16 cellular contexts compared by ENCODE assay signal in the genomic region with DNA sequence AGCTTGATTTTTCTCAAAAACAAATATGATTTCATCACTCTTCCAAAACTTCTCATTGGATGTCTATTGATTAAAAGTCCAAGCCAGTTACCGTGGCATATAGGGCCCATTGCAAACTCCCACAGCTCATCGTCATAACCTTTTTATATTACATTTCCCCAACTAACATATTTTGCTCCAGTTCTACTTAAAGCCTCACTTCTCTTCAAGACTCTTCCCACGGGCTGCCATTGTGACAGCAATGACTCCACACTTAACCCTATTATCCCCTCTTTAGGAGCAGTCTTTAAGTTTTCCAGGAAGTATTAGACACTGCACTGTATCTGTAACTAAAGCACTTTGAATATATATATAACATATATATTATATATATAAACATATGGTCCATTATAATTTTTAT. TPM values are rescaled to one million over a fixed set of nuclear protein-coding genes. Genes with fewer than 3 reads are reported as not detected.
A peak's percentile ranks its signal among the peaks of the same experiment; 100 is the strongest.
DNase-seq lines count a peak whose midpoint lies in the region; ATAC-seq and TF ChIP-seq lines count a peak whose summit lies in the region.
"Had no signal": no experiment of that assay in that cellular context is flagged by ENCODE, and none has a peak within 500 bp of the region (broad histone marks: within the 10 kb centered on the region; RNA-seq: fewer than 3 reads in every experiment).

No MANE protein-coding gene starts in this region.

- peak overlapping the region; percentile 5 to 76 (median 55) for H3K27ac ChIP-seq in spleen
- H3K27ac ChIP-seq in right lobe of liver: no peak overlapping the region
- H3K27ac ChIP-seq: SJCRH30, uterus had no signal

- H3K36me3 Mint-ChIP-seq in activated T-cell treated with anti-CD3 and anti-CD28 coated beads, Interleukin-2, amount 50 U/mL, for 24 hours (ENCODE audit: low read depth): no peaks in the 10 kb centered on the region
- no peaks in the 10 kb centered on the region for H3K36me3 Mint-ChIP-seq in activated T-cell treated with anti-CD3 and anti-CD28 coated beads, Interleukin-2, amount 50 U/mL, for 4 hours (ENCODE audit: insufficient read depth)
- H3K36me3 Mint-ChIP-seq in activated CD4-positive, alpha-beta memory T cell treated with anti-CD3 and anti-CD28 coated beads, Interleukin-2, amount 10 ng/mL, durations not matched to agents 7 days and 5 days (ENCODE audit: low read depth): peaks cover 7% of the 10 kb centered on the region

- peak overlapping the region; percentile 80 for H3K27ac Mint-ChIP-seq in activated T-cell treated with anti-CD3 and anti-CD28 coated beads, Interleukin-2, amount 50 U/mL, for 24 hours
- H3K27ac Mint-ChIP-seq in activated CD4-positive, alpha-beta memory T cell treated with anti-CD3 and anti-CD28 coated beads, Interleukin-2, amount 10 ng/mL, durations not matched to agents 7 days and 5 days: peak overlapping the region; percentile 4

- H3K4me3 ChIP-seq in spleen (no peak overlapping the region), right lobe of liver (no peak overlapping the region)
- H3K4me3 ChIP-seq: left lung, SJCRH30, uterus had no signal

- H3K4me1 ChIP-seq in spleen (peaks cover 18 to 75% (median 46%) of the 10 kb centered on the region in 6 donors), right lobe of liver (no peaks in the 10 kb centered on the region)
- H3K4me1 ChIP-seq: SJCRH30, uterus had no signal

- POLR2A ChIA-PET in activated CD4-positive, alpha-beta memory T cell treated with anti-CD3 and anti-CD28 coated beads, Interleukin-2, amount 10 ng/mL, durations not matched to agents 7 days and 5 days (lab: Charles Lee): interaction anchor here (1.3 to 1.9 kb wide), 4 partner anchors 40 to 85 kb away, joined by 3 to 13 read pairs (median 10); a partner anchor contains a TSS

- H3K36me3 ChIP-seq in spleen: no peaks in the 10 kb centered on the region
- no peaks in the 10 kb centered on the region for H3K36me3 ChIP-seq in right lobe of liver
- H3K36me3 ChIP-seq: left lung, SJCRH30, uterus had no signal

- no peak for TF ChIP-seq POLR2A in spleen (IDR thresholded peaks at IDR 0.05)
- no peak for TF ChIP-seq POLR2A in right lobe of liver (IDR thresholded peaks at IDR 0.05)

- ATAC-seq in activated T-cell treated with anti-CD3 and anti-CD28 coated beads, Interleukin-2, amount 50 U/mL, for 4 hours: no peak
- ATAC-seq in HG02884 (IDR thresholded peaks at IDR 0.05; ENCODE audit: unreplicated experiment) (peak; percentile 12), right lobe of liver (no peak), SK-N-SH treated with all-trans-retinoic acid at 6 μM for 48 hours (no peak)

- H3K9me3 ChIP-seq in spleen: no peaks in the 10 kb centered on the region
- no peaks in the 10 kb centered on the region for H3K9me3 ChIP-seq in right lobe of liver
- H3K9me3 ChIP-seq: left lung, SJCRH30, uterus had no signal

- H3K27me3 ChIP-seq in spleen (replicated peaks in 1 of 7) (no peaks in the 10 kb centered on the region), right lobe of liver (no peaks in the 10 kb centered on the region)
- H3K27me3 ChIP-seq: left lung, SJCRH30, uterus had no signal

- peaks cover 63% of the 10 kb centered on the region for H3K4me1 Mint-ChIP-seq in activated T-cell treated with anti-CD3 and anti-CD28 coated beads, Interleukin-2, amount 50 U/mL, for 24 hours (ENCODE audit: low read depth)
- peaks cover 52% of the 10 kb centered on the region for H3K4me1 Mint-ChIP-seq in activated T-cell treated with anti-CD3 and anti-CD28 coated beads, Interleukin-2, amount 50 U/mL, for 4 hours (ENCODE audit: low read depth)
- peaks cover 54% of the 10 kb centered on the region for H3K4me1 Mint-ChIP-seq in activated CD4-positive, alpha-beta memory T cell treated with anti-CD3 and anti-CD28 coated beads, Interleukin-2, amount 10 ng/mL, durations not matched to agents 7 days and 5 days

- no peak for TF ChIP-seq CTCF in spleen (IDR thresholded peaks at IDR 0.05 in 8 of 11, conservative IDR thresholded peaks at IDR 0.05 in 3 of 11)
- TF ChIP-seq CTCF in right lobe of liver (IDR thresholded peaks at IDR 0.05): no peak

- intact Hi-C loops in spleen (cut with DNase I; ENCODE audit: low total_unique reads) (no loop called here), right lobe of liver (cut with DNase I) (no loop called here)

- no peaks in the 10 kb centered on the region for H3K27me3 Mint-ChIP-seq in activated T-cell treated with anti-CD3 and anti-CD28 coated beads, Interleukin-2, amount 50 U/mL, for 24 hours
- H3K27me3 Mint-ChIP-seq in activated T-cell treated with anti-CD3 and anti-CD28 coated beads, Interleukin-2, amount 50 U/mL, for 4 hours (ENCODE audit: low read depth): no peaks in the 10 kb centered on the region
- H3K27me3 Mint-ChIP-seq in activated CD4-positive, alpha-beta memory T cell treated with anti-CD3 and anti-CD28 coated beads, Interleukin-2, amount 10 ng/mL, durations not matched to agents 7 days and 5 days: peaks cover 2% of the 10 kb centered on the region

- DNase-seq in activated T-cell treated with anti-CD3 and anti-CD28 coated beads, Interleukin-2, amount 50 U/mL, for 24 hours: no peak
- no peak for DNase-seq in activated T-cell treated with anti-CD3 and anti-CD28 coated beads, Interleukin-2, amount 50 U/mL, for 4 hours
- DNase-seq in activated CD4-positive, alpha-beta memory T cell treated with anti-CD3 and anti-CD28 coated beads, Interleukin-2, amount 10 ng/mL, durations not matched to agents 7 days and 5 days: no peak
- DNase-seq in spleen (no peak), right lobe of liver (no peak), cerebellar nuclear complex (lab: John Stamatoyannopoulos, UW) (no peak)
- DNase-seq: foreskin fibroblast, left lung, NCI-H187 treated with DMSO at 0.1 percent for 48 hours, NCI-H446 treated with DMSO at 0.1 percent for 48 hours, posterior cingulate gyrus, SJCRH30, uterus had no signal

- CTCF ChIA-PET in activated CD4-positive, alpha-beta memory T cell treated with anti-CD3 and anti-CD28 coated beads, Interleukin-2, amount 10 ng/mL, durations not matched to agents 7 days and 5 days (lab: Charles Lee): interaction anchor here (1.1 to 2.3 kb wide), 5 partner anchors 40 to 84 kb away, joined by 3 to 7 read pairs (median 4); no protein-coding TSS in a partner anchor

- WGBS in spleen, 5 donors: 51 to 69% (median 55%) methylated on average over 3 of the region's 3 CpGs
- WGBS in right lobe of liver (ENCODE audit: insufficient coverage, low coverage, low lambda C conversion rate, missing lambda C conversion rate): 47% methylated on average over 3 of the region's 3 CpGs

- H3K9me3 Mint-ChIP-seq in activated T-cell treated with anti-CD3 and anti-CD28 coated beads, Interleukin-2, amount 50 U/mL, for 24 hours: no peaks in the 10 kb centered on the region
- no peaks in the 10 kb centered on the region for H3K9me3 Mint-ChIP-seq in activated T-cell treated with anti-CD3 and anti-CD28 coated beads, Interleukin-2, amount 50 U/mL, for 4 hours
- no peaks in the 10 kb centered on the region for H3K9me3 Mint-ChIP-seq in activated CD4-positive, alpha-beta memory T cell treated with anti-CD3 and anti-CD28 coated beads, Interleukin-2, amount 10 ng/mL, durations not matched to agents 7 days and 5 days

- peak overlapping the region; percentile 0 for H3K4me3 Mint-ChIP-seq in activated T-cell treated with anti-CD3 and anti-CD28 coated beads, Interleukin-2, amount 50 U/mL, for 24 hours
- H3K4me3 Mint-ChIP-seq in activated T-cell treated with anti-CD3 and anti-CD28 coated beads, Interleukin-2, amount 50 U/mL, for 4 hours: no peak overlapping the region
- H3K4me3 Mint-ChIP-seq in activated CD4-positive, alpha-beta memory T cell treated with anti-CD3 and anti-CD28 coated beads, Interleukin-2, amount 10 ng/mL, durations not matched to agents 7 days and 5 days: no peak overlapping the region

TF ChIP-seq in SK-N-SH treated with all-trans-retinoic acid at 6 μM for 48 hours, 23 proteins besides CTCF, POLR2A, EP300 and RAD21 (continues in another document):
- TF ChIP-seq ZNF565 (CRISPR knock-in tag; conservative IDR thresholded peaks at IDR 0.05; ENCODE audit: low read depth) (no peak), TOX (CRISPR knock-in tag; IDR thresholded peaks at IDR 0.05; ENCODE audit: borderline replicate concordance) (no peak), ZC3H10 (CRISPR knock-in tag; IDR thresholded peaks at IDR 0.05) (no peak), ZFP30 (CRISPR knock-in tag; IDR thresholded peaks at IDR 0.05) (no peak), TCF4 (CRISPR knock-in tag; IDR thresholded peaks at IDR 0.05; ENCODE audit: borderline replicate concordance) (no peak)
- TF ChIP-seq, protein P1, sequence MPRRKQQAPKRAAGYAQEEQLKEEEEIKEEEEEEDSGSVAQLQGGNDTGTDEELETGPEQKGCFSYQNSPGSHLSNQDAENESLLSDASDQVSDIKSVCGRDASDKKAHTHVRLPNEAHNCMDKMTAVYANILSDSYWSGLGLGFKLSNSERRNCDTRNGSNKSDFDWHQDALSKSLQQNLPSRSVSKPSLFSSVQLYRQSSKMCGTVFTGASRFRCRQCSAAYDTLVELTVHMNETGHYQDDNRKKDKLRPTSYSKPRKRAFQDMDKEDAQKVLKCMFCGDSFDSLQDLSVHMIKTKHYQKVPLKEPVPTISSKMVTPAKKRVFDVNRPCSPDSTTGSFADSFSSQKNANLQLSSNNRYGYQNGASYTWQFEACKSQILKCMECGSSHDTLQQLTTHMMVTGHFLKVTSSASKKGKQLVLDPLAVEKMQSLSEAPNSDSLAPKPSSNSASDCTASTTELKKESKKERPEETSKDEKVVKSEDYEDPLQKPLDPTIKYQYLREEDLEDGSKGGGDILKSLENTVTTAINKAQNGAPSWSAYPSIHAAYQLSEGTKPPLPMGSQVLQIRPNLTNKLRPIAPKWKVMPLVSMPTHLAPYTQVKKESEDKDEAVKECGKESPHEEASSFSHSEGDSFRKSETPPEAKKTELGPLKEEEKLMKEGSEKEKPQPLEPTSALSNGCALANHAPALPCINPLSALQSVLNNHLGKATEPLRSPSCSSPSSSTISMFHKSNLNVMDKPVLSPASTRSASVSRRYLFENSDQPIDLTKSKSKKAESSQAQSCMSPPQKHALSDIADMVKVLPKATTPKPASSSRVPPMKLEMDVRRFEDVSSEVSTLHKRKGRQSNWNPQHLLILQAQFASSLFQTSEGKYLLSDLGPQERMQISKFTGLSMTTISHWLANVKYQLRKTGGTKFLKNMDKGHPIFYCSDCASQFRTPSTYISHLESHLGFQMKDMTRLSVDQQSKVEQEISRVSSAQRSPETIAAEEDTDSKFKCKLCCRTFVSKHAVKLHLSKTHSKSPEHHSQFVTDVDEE (CRISPR knock-in tag; IDR thresholded peaks at IDR 0.05): no peak

RNA-seq across cellular contexts. Expression of a gene that starts 44.5 kb away (rescaled TPM):
- under 1 TPM; 0.15 to 0.71 (median 0.19) TPM for total RNA-seq in activated T-cell treated with anti-CD3 and anti-CD28 coated beads, Interleukin-2, amount 50 U/mL, for 4 hours
- 1 to 10 TPM; 1.3 to 1.5 TPM for total RNA-seq in activated CD4-positive, alpha-beta memory T cell treated with anti-CD3 and anti-CD28 coated beads, Interleukin-2, amount 10 ng/mL, durations not matched to agents 7 days and 5 days
- total RNA-seq in spleen (10 to 100 TPM in 3 of 7 donors, 1 to 10 TPM in 4; 7.5 to 12.2 (median 9.6) TPM), right lobe of liver (under 1 TPM in 4 of 6 experiments, not detected in 2; 0.07 to 0.12 (median 0.12) TPM)
- polyA plus RNA-seq in spleen: under 1 TPM; 0.18 to 0.51 (median 0.24) TPM
- total RNA-seq: M059J, SJCRH30 had no signal

Comparison
In these comparisons a context has a peak if more than half of its experiments do, and no peak if none do; other contexts are left out.
1. H3K27ac ChIP-seq: peak in spleen (8 of 8); none in right lobe of liver (0 of 3).